ENCODE assay signal across 2 cellular contexts in the genomic region with DNA sequence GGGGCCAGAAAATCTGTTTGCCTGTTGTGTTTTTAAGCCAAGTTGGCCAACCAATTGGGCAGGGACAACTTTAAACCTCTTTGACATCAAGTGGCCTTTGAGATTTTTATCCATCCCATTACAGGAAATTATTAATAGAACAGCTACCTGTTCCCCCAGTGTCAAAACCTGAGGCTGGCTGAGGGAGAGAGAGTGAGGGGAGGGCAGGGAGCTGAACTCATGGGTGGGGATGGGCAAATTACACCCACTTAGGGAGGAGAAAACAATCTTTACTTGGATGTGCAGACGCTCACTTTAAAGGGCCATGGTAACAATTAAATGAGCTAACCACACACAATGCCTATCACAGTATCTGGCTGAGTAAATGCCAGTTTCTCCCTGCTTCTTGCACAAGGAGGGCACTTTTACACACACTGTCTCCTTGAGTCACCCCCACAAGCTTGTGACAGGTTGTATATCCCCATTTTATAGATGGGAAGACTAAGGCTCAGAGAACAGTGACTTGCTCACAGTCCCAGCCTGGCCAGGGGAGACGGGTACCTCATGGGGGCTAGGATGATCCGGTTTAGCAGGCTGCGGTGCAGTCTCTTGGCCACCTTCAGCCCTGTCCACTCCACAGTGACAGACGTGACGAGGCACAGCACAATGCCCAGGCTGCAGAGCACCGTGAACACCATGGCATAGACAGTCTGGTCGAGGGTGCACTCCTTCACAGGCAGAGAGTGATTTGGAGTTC.
TF ChIP-seq lines count a peak whose summit lies in the region.

No MANE protein-coding gene starts in this region.

TF ChIP-seq in SK-N-SH, 30 proteins besides CTCF, POLR2A, EP300 and RAD21 (continued from another document):
- TF ChIP-seq RCOR1 (IDR thresholded peaks at IDR 0.05; ENCODE audit: low read length): no peak
- no peak for TF ChIP-seq JUND (IDR thresholded peaks at IDR 0.05)
- TF ChIP-seq, protein P1, sequence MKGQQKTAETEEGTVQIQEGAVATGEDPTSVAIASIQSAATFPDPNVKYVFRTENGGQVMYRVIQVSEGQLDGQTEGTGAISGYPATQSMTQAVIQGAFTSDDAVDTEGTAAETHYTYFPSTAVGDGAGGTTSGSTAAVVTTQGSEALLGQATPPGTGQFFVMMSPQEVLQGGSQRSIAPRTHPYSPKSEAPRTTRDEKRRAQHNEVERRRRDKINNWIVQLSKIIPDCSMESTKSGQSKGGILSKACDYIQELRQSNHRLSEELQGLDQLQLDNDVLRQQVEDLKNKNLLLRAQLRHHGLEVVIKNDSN (IDR thresholded peaks at IDR 0.05; ENCODE audit: borderline replicate concordance, low read depth): no peak
- TF ChIP-seq, protein P2, sequence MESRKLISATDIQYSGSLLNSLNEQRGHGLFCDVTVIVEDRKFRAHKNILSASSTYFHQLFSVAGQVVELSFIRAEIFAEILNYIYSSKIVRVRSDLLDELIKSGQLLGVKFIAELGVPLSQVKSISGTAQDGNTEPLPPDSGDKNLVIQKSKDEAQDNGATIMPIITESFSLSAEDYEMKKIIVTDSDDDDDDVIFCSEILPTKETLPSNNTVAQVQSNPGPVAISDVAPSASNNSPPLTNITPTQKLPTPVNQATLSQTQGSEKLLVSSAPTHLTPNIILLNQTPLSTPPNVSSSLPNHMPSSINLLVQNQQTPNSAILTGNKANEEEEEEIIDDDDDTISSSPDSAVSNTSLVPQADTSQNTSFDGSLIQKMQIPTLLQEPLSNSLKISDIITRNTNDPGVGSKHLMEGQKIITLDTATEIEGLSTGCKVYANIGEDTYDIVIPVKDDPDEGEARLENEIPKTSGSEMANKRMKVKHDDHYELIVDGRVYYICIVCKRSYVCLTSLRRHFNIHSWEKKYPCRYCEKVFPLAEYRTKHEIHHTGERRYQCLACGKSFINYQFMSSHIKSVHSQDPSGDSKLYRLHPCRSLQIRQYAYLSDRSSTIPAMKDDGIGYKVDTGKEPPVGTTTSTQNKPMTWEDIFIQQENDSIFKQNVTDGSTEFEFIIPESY (IDR thresholded peaks at IDR 0.05; ENCODE audit: borderline replicate concordance, low read depth): no peak
- no peak for TF ChIP-seq SMC3 (IDR thresholded peaks at IDR 0.05; ENCODE audit: low read depth, low read length)
- no peak for TF ChIP-seq ELF1 (IDR thresholded peaks at IDR 0.05)
- no peak for TF ChIP-seq GATA2 (CRISPR knock-in tag; IDR thresholded peaks at IDR 0.05)
- no peak for TF ChIP-seq TAF1 (IDR thresholded peaks at IDR 0.05; ENCODE audit: borderline replicate concordance, low read depth, low read length)
- TF ChIP-seq, protein P3, sequence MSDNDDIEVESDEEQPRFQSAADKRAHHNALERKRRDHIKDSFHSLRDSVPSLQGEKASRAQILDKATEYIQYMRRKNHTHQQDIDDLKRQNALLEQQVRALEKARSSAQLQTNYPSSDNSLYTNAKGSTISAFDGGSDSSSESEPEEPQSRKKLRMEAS (IDR thresholded peaks at IDR 0.05; ENCODE audit: low read depth): no peak
- no peak for TF ChIP-seq GABPA (IDR thresholded peaks at IDR 0.05; ENCODE audit: low read depth)
- TF ChIP-seq RFX5 (IDR thresholded peaks at IDR 0.05; ENCODE audit: low read length): no peak
- TF ChIP-seq TEAD4 (IDR thresholded peaks at IDR 0.05; ENCODE audit: borderline replicate concordance, insufficient read depth): no peak
- no peak for TF ChIP-seq MXI1 (IDR thresholded peaks at IDR 0.05; ENCODE audit: low read depth, low read length)
- TF ChIP-seq, protein P4, sequence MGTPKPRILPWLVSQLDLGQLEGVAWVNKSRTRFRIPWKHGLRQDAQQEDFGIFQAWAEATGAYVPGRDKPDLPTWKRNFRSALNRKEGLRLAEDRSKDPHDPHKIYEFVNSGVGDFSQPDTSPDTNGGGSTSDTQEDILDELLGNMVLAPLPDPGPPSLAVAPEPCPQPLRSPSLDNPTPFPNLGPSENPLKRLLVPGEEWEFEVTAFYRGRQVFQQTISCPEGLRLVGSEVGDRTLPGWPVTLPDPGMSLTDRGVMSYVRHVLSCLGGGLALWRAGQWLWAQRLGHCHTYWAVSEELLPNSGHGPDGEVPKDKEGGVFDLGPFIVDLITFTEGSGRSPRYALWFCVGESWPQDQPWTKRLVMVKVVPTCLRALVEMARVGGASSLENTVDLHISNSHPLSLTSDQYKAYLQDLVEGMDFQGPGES (IDR thresholded peaks at IDR 0.05; ENCODE audit: low read depth, low read length): no peak
- TF ChIP-seq, protein P5, sequence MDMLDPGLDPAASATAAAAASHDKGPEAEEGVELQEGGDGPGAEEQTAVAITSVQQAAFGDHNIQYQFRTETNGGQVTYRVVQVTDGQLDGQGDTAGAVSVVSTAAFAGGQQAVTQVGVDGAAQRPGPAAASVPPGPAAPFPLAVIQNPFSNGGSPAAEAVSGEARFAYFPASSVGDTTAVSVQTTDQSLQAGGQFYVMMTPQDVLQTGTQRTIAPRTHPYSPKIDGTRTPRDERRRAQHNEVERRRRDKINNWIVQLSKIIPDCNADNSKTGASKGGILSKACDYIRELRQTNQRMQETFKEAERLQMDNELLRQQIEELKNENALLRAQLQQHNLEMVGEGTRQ (IDR thresholded peaks at IDR 0.05; ENCODE audit: borderline replicate concordance, low read depth, low read length): no peak
- TF ChIP-seq, protein P6, sequence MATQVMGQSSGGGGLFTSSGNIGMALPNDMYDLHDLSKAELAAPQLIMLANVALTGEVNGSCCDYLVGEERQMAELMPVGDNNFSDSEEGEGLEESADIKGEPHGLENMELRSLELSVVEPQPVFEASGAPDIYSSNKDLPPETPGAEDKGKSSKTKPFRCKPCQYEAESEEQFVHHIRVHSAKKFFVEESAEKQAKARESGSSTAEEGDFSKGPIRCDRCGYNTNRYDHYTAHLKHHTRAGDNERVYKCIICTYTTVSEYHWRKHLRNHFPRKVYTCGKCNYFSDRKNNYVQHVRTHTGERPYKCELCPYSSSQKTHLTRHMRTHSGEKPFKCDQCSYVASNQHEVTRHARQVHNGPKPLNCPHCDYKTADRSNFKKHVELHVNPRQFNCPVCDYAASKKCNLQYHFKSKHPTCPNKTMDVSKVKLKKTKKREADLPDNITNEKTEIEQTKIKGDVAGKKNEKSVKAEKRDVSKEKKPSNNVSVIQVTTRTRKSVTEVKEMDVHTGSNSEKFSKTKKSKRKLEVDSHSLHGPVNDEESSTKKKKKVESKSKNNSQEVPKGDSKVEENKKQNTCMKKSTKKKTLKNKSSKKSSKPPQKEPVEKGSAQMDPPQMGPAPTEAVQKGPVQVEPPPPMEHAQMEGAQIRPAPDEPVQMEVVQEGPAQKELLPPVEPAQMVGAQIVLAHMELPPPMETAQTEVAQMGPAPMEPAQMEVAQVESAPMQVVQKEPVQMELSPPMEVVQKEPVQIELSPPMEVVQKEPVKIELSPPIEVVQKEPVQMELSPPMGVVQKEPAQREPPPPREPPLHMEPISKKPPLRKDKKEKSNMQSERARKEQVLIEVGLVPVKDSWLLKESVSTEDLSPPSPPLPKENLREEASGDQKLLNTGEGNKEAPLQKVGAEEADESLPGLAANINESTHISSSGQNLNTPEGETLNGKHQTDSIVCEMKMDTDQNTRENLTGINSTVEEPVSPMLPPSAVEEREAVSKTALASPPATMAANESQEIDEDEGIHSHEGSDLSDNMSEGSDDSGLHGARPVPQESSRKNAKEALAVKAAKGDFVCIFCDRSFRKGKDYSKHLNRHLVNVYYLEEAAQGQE (IDR thresholded peaks at IDR 0.05; ENCODE audit: low read depth, low read length): no peak
- TF ChIP-seq FOXM1 (IDR thresholded peaks at IDR 0.05; ENCODE audit: low read depth): no peak

TF ChIP-seq in SK-N-SH treated with all-trans-retinoic acid at 6 μM for 48 hours, 23 proteins besides CTCF, POLR2A, EP300 and RAD21 (continued from another document):
- TF ChIP-seq, protein P7, sequence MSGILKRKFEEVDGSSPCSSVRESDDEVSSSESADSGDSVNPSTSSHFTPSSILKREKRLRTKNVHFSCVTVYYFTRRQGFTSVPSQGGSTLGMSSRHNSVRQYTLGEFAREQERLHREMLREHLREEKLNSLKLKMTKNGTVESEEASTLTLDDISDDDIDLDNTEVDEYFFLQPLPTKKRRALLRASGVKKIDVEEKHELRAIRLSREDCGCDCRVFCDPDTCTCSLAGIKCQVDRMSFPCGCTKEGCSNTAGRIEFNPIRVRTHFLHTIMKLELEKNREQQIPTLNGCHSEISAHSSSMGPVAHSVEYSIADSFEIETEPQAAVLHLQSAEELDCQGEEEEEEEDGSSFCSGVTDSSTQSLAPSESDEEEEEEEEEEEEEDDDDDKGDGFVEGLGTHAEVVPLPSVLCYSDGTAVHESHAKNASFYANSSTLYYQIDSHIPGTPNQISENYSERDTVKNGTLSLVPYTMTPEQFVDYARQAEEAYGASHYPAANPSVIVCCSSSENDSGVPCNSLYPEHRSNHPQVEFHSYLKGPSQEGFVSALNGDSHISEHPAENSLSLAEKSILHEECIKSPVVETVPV (CRISPR knock-in tag; IDR thresholded peaks at IDR 0.05): no peak
- TF ChIP-seq GLIS3 (CRISPR knock-in tag; IDR thresholded peaks at IDR 0.05) (no peak), ZFP30 (CRISPR knock-in tag; IDR thresholded peaks at IDR 0.05) (no peak), CSDC2 (CRISPR knock-in tag; IDR thresholded peaks at IDR 0.05) (no peak), SNAI2 (CRISPR knock-in tag; IDR thresholded peaks at IDR 0.05) (no peak), ISL1 (CRISPR knock-in tag; IDR thresholded peaks at IDR 0.05) (no peak), ZNF70 (CRISPR knock-in tag; IDR thresholded peaks at IDR 0.05) (no peak), TCF4 (CRISPR knock-in tag; IDR thresholded peaks at IDR 0.05; ENCODE audit: borderline replicate concordance) (no peak), ZFP3 (CRISPR knock-in tag; IDR thresholded peaks at IDR 0.05) (no peak), OSR1 (CRISPR knock-in tag; IDR thresholded peaks at IDR 0.05) (no peak)
- TF ChIP-seq, protein P8, sequence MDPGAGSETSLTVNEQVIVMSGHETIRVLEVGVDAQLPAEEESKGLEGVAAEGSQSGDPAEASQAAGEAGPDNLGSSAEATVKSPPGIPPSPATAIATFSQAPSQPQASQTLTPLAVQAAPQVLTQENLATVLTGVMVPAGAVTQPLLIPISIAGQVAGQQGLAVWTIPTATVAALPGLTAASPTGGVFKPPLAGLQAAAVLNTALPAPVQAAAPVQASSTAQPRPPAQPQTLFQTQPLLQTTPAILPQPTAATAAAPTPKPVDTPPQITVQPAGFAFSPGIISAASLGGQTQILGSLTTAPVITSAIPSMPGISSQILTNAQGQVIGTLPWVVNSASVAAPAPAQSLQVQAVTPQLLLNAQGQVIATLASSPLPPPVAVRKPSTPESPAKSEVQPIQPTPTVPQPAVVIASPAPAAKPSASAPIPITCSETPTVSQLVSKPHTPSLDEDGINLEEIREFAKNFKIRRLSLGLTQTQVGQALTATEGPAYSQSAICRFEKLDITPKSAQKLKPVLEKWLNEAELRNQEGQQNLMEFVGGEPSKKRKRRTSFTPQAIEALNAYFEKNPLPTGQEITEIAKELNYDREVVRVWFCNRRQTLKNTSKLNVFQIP (CRISPR knock-in tag; IDR thresholded peaks at IDR 0.05; ENCODE audit: borderline replicate concordance, low read depth): no peak
- TF ChIP-seq, protein P9, sequence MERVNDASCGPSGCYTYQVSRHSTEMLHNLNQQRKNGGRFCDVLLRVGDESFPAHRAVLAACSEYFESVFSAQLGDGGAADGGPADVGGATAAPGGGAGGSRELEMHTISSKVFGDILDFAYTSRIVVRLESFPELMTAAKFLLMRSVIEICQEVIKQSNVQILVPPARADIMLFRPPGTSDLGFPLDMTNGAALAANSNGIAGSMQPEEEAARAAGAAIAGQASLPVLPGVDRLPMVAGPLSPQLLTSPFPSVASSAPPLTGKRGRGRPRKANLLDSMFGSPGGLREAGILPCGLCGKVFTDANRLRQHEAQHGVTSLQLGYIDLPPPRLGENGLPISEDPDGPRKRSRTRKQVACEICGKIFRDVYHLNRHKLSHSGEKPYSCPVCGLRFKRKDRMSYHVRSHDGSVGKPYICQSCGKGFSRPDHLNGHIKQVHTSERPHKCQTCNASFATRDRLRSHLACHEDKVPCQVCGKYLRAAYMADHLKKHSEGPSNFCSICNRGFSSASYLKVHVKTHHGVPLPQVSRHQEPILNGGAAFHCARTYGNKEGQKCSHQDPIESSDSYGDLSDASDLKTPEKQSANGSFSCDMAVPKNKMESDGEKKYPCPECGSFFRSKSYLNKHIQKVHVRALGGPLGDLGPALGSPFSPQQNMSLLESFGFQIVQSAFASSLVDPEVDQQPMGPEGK (CRISPR knock-in tag; IDR thresholded peaks at IDR 0.05; ENCODE audit: borderline replicate concordance): no peak
TF ChIP-seq in SK-N-SH treated with all-trans-retinoic acid at 6 μM for 48 hours: peak in this region for 0.
